ENCODE assay signal across 14 cellular contexts in genomic region chr20:31705191-31705590, GRCh38. TPM values are rescaled to one million over a fixed set of nuclear protein-coding genes. Genes with fewer than 3 reads are reported as not detected.
A peak's percentile ranks its signal among the peaks of the same experiment; 100 is the strongest.
DNase-seq lines count a peak whose midpoint lies in the region; ATAC-seq and TF ChIP-seq lines count a peak whose summit lies in the region.
"Had no signal": no experiment of that assay in that cellular context is flagged by ENCODE, and none has a peak within 500 bp of the region (broad histone marks: within the 10 kb centered on the region; RNA-seq: fewer than 3 reads in every experiment).

No MANE protein-coding gene starts in this region.

- peak overlapping the region; percentile 50 for H3K27ac ChIP-seq in 22Rv1
- H3K27ac ChIP-seq in HUES64 (ENCODE audit: low read depth, low read length): peak overlapping the region; percentile 38; the same call in 1 of the 2 replicates
- H3K27ac ChIP-seq in muscle layer of duodenum (ENCODE audit: low read length): peak overlapping the region; percentile 87
- H3K27ac ChIP-seq in aorta (ENCODE audit: low read depth in 1 of 2, low read length in 2 of 2): no peak overlapping the region

- no peak for ATAC-seq in GM19397 (IDR thresholded peaks at IDR 0.05; ENCODE audit: unreplicated experiment)
- no peak for ATAC-seq in aorta (ENCODE audit: low FRiP score)

- peaks cover 49% of the 10 kb centered on the region for H3K4me1 Mint-ChIP-seq in chondrocyte (ENCODE audit: low read depth)
- H3K4me1 Mint-ChIP-seq: neural crest cell had no signal

- peaks cover 29% of the 10 kb centered on the region for H3K36me3 Mint-ChIP-seq in chondrocyte (ENCODE audit: low read depth)

- DNase-seq in chondrocyte (ENCODE audit: low spot score): no peak
- no peak for DNase-seq in activated CD4-positive, CD25-positive, alpha-beta regulatory T cell (lab: John Stamatoyannopoulos, UW)
- no peak for DNase-seq in NCI-H1417 (lab: John Stamatoyannopoulos, UW)
- no peak for DNase-seq in aorta
- DNase-seq: activated gamma-delta T cell; BE2C; hippocampal formation; NCI-H187 treated with DMSO at 0.1 percent for 48 hours; stimulated activated CD4-positive, alpha-beta T cell treated with anti-CD3 and anti-CD28 coated beads, Interleukin-4, amount 100 ng/mL, for 24 hours had no signal

- H3K4me3 ChIP-seq in HUES64 (ENCODE audit: low read length) (no peak overlapping the region), muscle layer of duodenum (ENCODE audit: low read depth in 1 of 2, low read length in 2 of 2) (no peak overlapping the region), aorta (ENCODE audit: low read length in 2 of 2) (no peak overlapping the region)

- H3K4me1 ChIP-seq in HUES64 (ENCODE audit: insufficient read depth, low read length) (peaks cover 22% of the 10 kb centered on the region), muscle layer of duodenum (ENCODE audit: control insufficient read depth in 1 of 2, insufficient read depth in 2 of 2, low read length in 2 of 2) (peaks cover 14 to 20% of the 10 kb centered on the region in 2 donors), aorta (ENCODE audit: control insufficient read depth in 1 of 2, insufficient read depth in 2 of 2, low read length in 2 of 2) (peaks cover 5 to 15% of the 10 kb centered on the region in 2 donors)
- H3K4me1 ChIP-seq: BE2C had no signal

- peak overlapping the region; percentile 24 for H3K27ac Mint-ChIP-seq in chondrocyte (ENCODE audit: unreplicated experiment)

- H3K36me3 ChIP-seq in HUES64 (ENCODE audit: insufficient read depth, low read length) (peaks cover 28% of the 10 kb centered on the region), muscle layer of duodenum (ENCODE audit: control insufficient read depth in 1 of 2, insufficient read depth in 2 of 2, low read length in 2 of 2) (peaks cover 13 to 16% of the 10 kb centered on the region in 2 donors), aorta (ENCODE audit: control insufficient read depth in 1 of 2, insufficient read depth in 2 of 2, low read length in 1 of 2) (peaks cover 0 to 10% of the 10 kb centered on the region in 2 donors)

- intact Hi-C loops in aorta (cut with DNase I): no loop called here

- H3K9ac ChIP-seq in HUES64 (ENCODE audit: low read depth, low read length): no peak overlapping the region

- H3K27me3 Mint-ChIP-seq in chondrocyte (ENCODE audit: low read depth): no peaks in the 10 kb centered on the region

- no peaks in the 10 kb centered on the region for H3K9me3 Mint-ChIP-seq in chondrocyte (ENCODE audit: low read depth)
- H3K9me3 Mint-ChIP-seq: neural crest cell had no signal

- H3K4me3 Mint-ChIP-seq in chondrocyte (ENCODE audit: unreplicated experiment): no peak overlapping the region
- H3K4me3 Mint-ChIP-seq: neural crest cell had no signal

- H3K27me3 ChIP-seq in HUES64 (ENCODE audit: insufficient read depth, low read length) (no peaks in the 10 kb centered on the region), muscle layer of duodenum (ENCODE audit: low read depth, low read length) (no peaks in the 10 kb centered on the region), aorta (ENCODE audit: control insufficient read depth in 1 of 2, insufficient read depth in 2 of 2, low read length in 1 of 2) (no peaks in the 10 kb centered on the region)
- H3K27me3 ChIP-seq: BE2C had no signal

- H3K9me3 ChIP-seq in HUES64 (ENCODE audit: insufficient read depth, low read depth, low read length): no peaks in the 10 kb centered on the region
- H3K9me3 ChIP-seq in muscle layer of duodenum (ENCODE audit: control insufficient read depth in 1 of 2, low read length in 2 of 2): no peaks in the 10 kb centered on the region
- H3K9me3 ChIP-seq in aorta (ENCODE audit: control insufficient read depth, low read length): no peaks in the 10 kb centered on the region
- H3K9me3 ChIP-seq: BE2C had no signal

- TF ChIP-seq CTCF in 22Rv1 (IDR thresholded peaks at IDR 0.05) (no peak), chondrocyte (IDR thresholded peaks at IDR 0.05) (no peak)

RNA-seq across cellular contexts. Expression of gene BCL2L1, which starts 17.5 kb away (rescaled TPM):
- 48.8 TPM for polyA plus RNA-seq in HUES64 (2013, experiment 1 of 2)
- polyA plus RNA-seq in HUES64 (2013, experiment 2 of 2): 44.5 TPM
- total RNA-seq in chondrocyte: 55.9 to 96.1 TPM (median 90.7 TPM) in 3 replicates
- 100 to 1,000 TPM in 1 of 2 donors, 10 to 100 TPM in 1; 69.1 to 107 TPM for total RNA-seq in aorta
- polyA plus RNA-seq in aorta: 100 to 1,000 TPM; 103 to 104 TPM

RNA-seq across cellular contexts. Expression of gene TPX2, which starts 33.9 kb away (rescaled TPM):
- polyA plus RNA-seq in HUES64 (2013, experiment 1 of 2): 86.2 TPM
- polyA plus RNA-seq in HUES64 (2013, experiment 2 of 2): 101 TPM
- 20.2 to 51.0 TPM (median 49.6 TPM) in 3 replicates for total RNA-seq in chondrocyte
- total RNA-seq in aorta: 1 to 10 TPM in 1 of 2 donors, under 1 TPM in 1; 0.75 to 2.1 TPM
- 1 to 10 TPM; 1.6 to 5.4 TPM for polyA plus RNA-seq in aorta

Comparison
In these comparisons a context has a peak if more than half of its experiments do, and no peak if none do; other contexts are left out.
1. H3K27ac ChIP-seq: peak in 22Rv1 (single experiment), HUES64 (single experiment) and muscle layer of duodenum (single experiment); none in aorta (0 of 2).